8 cellular contexts compared by ENCODE assay signal in the genomic region with DNA sequence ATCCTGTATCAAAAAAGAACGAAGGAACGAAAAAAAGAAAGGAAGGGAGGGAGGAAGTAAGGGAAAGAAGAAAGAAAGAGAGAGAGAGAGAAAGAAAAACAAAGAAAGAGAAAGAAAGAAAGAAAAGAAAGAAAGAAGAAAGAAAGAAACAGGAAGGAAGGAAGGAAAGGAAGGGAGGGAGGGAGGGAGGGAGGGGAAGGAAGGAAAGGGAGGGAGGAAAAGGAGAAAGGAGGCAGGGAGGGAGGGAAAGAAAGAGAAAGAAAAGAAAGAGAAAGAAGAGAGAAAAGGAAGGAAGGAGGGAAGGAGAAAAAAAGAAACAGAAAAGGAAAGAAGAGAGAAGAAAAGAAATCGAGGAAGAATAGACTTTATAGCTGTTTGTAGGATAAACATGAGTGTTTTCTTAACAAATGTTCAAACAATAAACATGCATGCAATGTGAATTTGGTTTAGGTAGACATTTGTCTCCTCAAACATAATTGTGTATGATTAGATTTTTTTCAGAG.
"Had no signal": no experiment of that assay in that cellular context is flagged by ENCODE, and none has a peak within 500 bp of the region (broad histone marks: within the 10 kb centered on the region; RNA-seq: fewer than 3 reads in every experiment).

No MANE protein-coding gene starts in this region.

- H3K4me3 ChIP-seq: GM23338 had no signal

- H3K4me2 ChIP-seq: GM23338, KMS-11 had no signal

- H3K4me3 Mint-ChIP-seq: GM23338, H9, HFFc6 had no signal

- DNase-seq: H9, HCEC 1CT, HFFc6, IMR-90, KBM-7 had no signal

- H3K9me3 Mint-ChIP-seq: GM23338, H9, HFFc6 had no signal

- ATAC-seq: GM23338 had no signal

- H3K9ac ChIP-seq: KMS-11 had no signal

- H3K27ac ChIP-seq: HL-60, KMS-11 had no signal

- H3K27ac Mint-ChIP-seq: GM23338, H9, HFFc6 had no signal

- H2AFZ ChIP-seq: GM23338 had no signal
